23 cellular contexts compared by ENCODE assay signal in the genomic region with DNA sequence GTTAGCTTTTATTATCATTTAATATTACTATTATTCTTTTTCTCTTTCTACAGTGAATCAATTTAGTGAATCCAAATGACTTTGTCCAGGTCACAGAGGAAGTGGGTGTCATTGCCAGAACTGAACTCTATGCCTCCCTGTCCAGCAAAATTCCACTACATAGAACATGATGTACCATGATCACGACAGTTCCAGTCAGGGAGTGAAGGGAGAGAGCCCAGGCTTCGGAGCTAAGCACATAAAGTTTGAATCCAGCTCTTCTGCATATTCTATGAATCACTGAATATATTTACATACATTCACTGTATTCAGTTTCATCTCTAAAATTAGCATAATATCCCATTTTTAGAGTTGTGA. TPM values are rescaled to one million over a fixed set of nuclear protein-coding genes. Genes with fewer than 3 reads are reported as not detected.
DNase-seq lines count a peak whose midpoint lies in the region; ATAC-seq, FAIRE-seq and TF ChIP-seq lines count a peak whose summit lies in the region.
"Had no signal": no experiment of that assay in that cellular context is flagged by ENCODE, and none has a peak within 500 bp of the region (broad histone marks: within the 10 kb centered on the region; RNA-seq: fewer than 3 reads in every experiment).

No MANE protein-coding gene starts in this region.

- H3K27me3 ChIP-seq in liver (ENCODE audit: control insufficient read depth in 4 of 4, insufficient read depth in 4 of 4, low read length in 3 of 4) = no peaks in the 10 kb centered on the region
- no peaks in the 10 kb centered on the region; a peak in 1 of 5 replicates for H3K27me3 ChIP-seq in HepG2 (ENCODE audit: control insufficient read depth in 1 of 2, insufficient read depth in 2 of 2, low read length in 2 of 2)
- H3K27me3 ChIP-seq in right cardiac atrium (ENCODE audit: control insufficient read depth, insufficient read depth) = no peaks in the 10 kb centered on the region
- H3K27me3 ChIP-seq in H7 (ENCODE audit: control insufficient read depth, insufficient read depth, low read length) = peaks cover 3% of the 10 kb centered on the region
- H3K27me3 ChIP-seq: BLaER1 had no signal

- CTCF ChIA-PET in HepG2 (lab: Yijun Ruan, JAX; ENCODE audit: low intra/inter-chr PET ratio, low total read pairs) = no interaction called here

- H3K9me3 ChIP-seq in liver (ENCODE audit: control insufficient read depth in 4 of 4, low read length in 3 of 4) = no peaks in the 10 kb centered on the region
- no peaks in the 10 kb centered on the region for H3K9me3 ChIP-seq in HepG2 (ENCODE audit: low read length)
- no peaks in the 10 kb centered on the region for H3K9me3 ChIP-seq in right cardiac atrium (ENCODE audit: control insufficient read depth, low read length)
- H3K9me3 ChIP-seq: BLaER1 had no signal

- in situ Hi-C loops in HepG2 (cut with HindIII; ENCODE audit: extremely low pct_ligation_motif_present, low pct_unique_long_range_greater_than_20kb) = no loop called here

- no peak for TF ChIP-seq RAD21 in liver (IDR thresholded peaks at IDR 0.05)
- TF ChIP-seq RAD21 in HepG2 (CRISPR knock-in tag; IDR thresholded peaks at IDR 0.05) = no peak

- no peaks in the 10 kb centered on the region for H3K36me3 ChIP-seq in liver (ENCODE audit: control insufficient read depth in 4 of 4, insufficient read depth in 3 of 4, low read depth in 1 of 4, low read length in 3 of 4)
- no peaks in the 10 kb centered on the region for H3K36me3 ChIP-seq in HepG2 (replicated peaks in 1 of 2; ENCODE audit: control insufficient read depth in 1 of 2, insufficient read depth in 2 of 2, low read length in 2 of 2)
- H3K36me3 ChIP-seq in H7 (replicated peaks; ENCODE audit: control insufficient read depth, insufficient read depth, low read length) = no peaks in the 10 kb centered on the region
- H3K36me3 ChIP-seq: BLaER1 had no signal

- intact Hi-C loops in Right ventricle myocardium inferior (cut with DNase I) = no loop called here
- intact Hi-C loops in left cardiac atrium (cut with DNase I) = no loop called here
- intact Hi-C loops in HepG2 (cut with micrococcal nuclease; ENCODE audit: unreplicated experiment) = no loop called here
- intact Hi-C loops in right cardiac atrium (cut with DNase I) = no loop called here

- no peak overlapping the region for H3K27ac ChIP-seq in liver (ENCODE audit: low read depth in 1 of 2, low read length in 2 of 2)
- H3K27ac ChIP-seq in HepG2 (ENCODE audit: extremely low read length, insufficient read depth, low read length) = no peak overlapping the region
- no peak overlapping the region for H3K27ac ChIP-seq in right cardiac atrium (ENCODE audit: low read length)
- H3K27ac ChIP-seq: BLaER1, GM23248, HL-60 had no signal

- H3K9ac ChIP-seq in liver (ENCODE audit: low read depth in 1 of 2, low read length in 2 of 2) (no peak overlapping the region), HepG2 (ENCODE audit: insufficient read depth, low read depth, low read length) (no peak overlapping the region)
- H3K9ac ChIP-seq: BLaER1, GM23248 had no signal

- TF ChIP-seq EP300 in HepG2 (IDR thresholded peaks at IDR 0.05; ENCODE audit: low read depth in 2 of 2, low read length in 2 of 2) (no peak), HepG2 (CRISPR knock-in tag; IDR thresholded peaks at IDR 0.05; ENCODE audit: borderline replicate concordance) (no peak)

- TF ChIP-seq CTCF in liver (IDR thresholded peaks at IDR 0.05; ENCODE audit: low read depth, low read length, missing input control) (no peak), HepG2 (CRISPR knock-in tag; IDR thresholded peaks at IDR 0.05) (no peak)

- no peaks in the 10 kb centered on the region for H4K20me1 ChIP-seq in HepG2 (ENCODE audit: insufficient read depth, low read length)
- H4K20me1 ChIP-seq: BLaER1 had no signal

- H2AFZ ChIP-seq in HepG2 (ENCODE audit: low read length) = no peak overlapping the region
- H2AFZ ChIP-seq: GM23248 had no signal

- BruUV-seq in HepG2 (replicated peaks; lab: Mats Ljungman, UMichigan) = no TSS peak

- ATAC-seq in Right ventricle myocardium inferior (peak; percentile 78), left cardiac atrium (no peak), HepG2 (no peak), right cardiac atrium (peak; percentile 35 to 72)

- TF ChIP-seq POLR2A in HepG2 (IDR thresholded peaks at IDR 0.05; ENCODE audit: insufficient read depth in 1 of 2, low read depth in 2 of 2, low read length in 2 of 2) = no peak

- no peaks in the 10 kb centered on the region for H3K79me2 ChIP-seq in HepG2 (ENCODE audit: insufficient read depth, low read length)

- H3K4me3 ChIP-seq in liver (ENCODE audit: low read depth in 1 of 3, low read length in 3 of 3) (no peak overlapping the region), HepG2 (replicated peaks in 1 of 3; ENCODE audit: insufficient read depth in 1 of 3, low read depth in 2 of 3, low read length in 3 of 3) (no peak overlapping the region), right cardiac atrium (ENCODE audit: low read length) (no peak overlapping the region), H7 (ENCODE audit: insufficient read depth, low read depth, low read length) (no peak overlapping the region)
- H3K4me3 ChIP-seq: BLaER1, GM23248 had no signal

- no peak overlapping the region for H3K4me2 ChIP-seq in HepG2 (ENCODE audit: low read depth, low read length)
- H3K4me2 ChIP-seq: BLaER1 had no signal

- 65% methylated on average over 2 of the region's 2 CpGs for WGBS in liver
- 3% methylated on average over 2 of the region's 2 CpGs for WGBS in HepG2 (ENCODE audit: low lambda C conversion rate)
- WGBS in right cardiac atrium = 54% methylated on average over 2 of the region's 2 CpGs

- DNase-seq in Right ventricle myocardium inferior (ENCODE audit: missing footprints) (no peak), left cardiac atrium (no peak), HepG2 (ENCODE audit: low spot score) (no peak), right cardiac atrium (no peak), H7 (no peak), HuH-7 (ENCODE audit: low spot score) (no peak)
- DNase-seq: 8988T; CD4-positive, alpha-beta memory T cell; DMS79; GDM1; GM23248; HCEC 1CT had no signal

- FAIRE-seq in HepG2 (lab: Jason Lieb, UNC) = no peak
- FAIRE-seq: GM12892, GM18507 had no signal

- H3K4me1 ChIP-seq in liver (ENCODE audit: control insufficient read depth in 4 of 4, insufficient read depth in 4 of 4, low read length in 3 of 4) = no peaks in the 10 kb centered on the region
- no peaks in the 10 kb centered on the region for H3K4me1 ChIP-seq in HepG2 (ENCODE audit: insufficient read depth, low read length)
- H3K4me1 ChIP-seq in right cardiac atrium (ENCODE audit: control insufficient read depth, insufficient read depth, low read length) = no peaks in the 10 kb centered on the region
- H3K4me1 ChIP-seq: BLaER1 had no signal

- POLR2A ChIA-PET in HepG2 (lab: Yijun Ruan, JAX) = no interaction called here

TF ChIP-seq in liver, 16 proteins besides CTCF, POLR2A, EP300 and RAD21:
- TF ChIP-seq FOXA1 (IDR thresholded peaks at IDR 0.05) = no peak
- TF ChIP-seq NR2F2 (IDR thresholded peaks at IDR 0.05) = peak; percentile 29
- no peak for TF ChIP-seq FOXA2 (IDR thresholded peaks at IDR 0.05)
- TF ChIP-seq, protein P1, sequence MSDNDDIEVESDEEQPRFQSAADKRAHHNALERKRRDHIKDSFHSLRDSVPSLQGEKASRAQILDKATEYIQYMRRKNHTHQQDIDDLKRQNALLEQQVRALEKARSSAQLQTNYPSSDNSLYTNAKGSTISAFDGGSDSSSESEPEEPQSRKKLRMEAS (IDR thresholded peaks at IDR 0.05) = no peak
- TF ChIP-seq SP1 (IDR thresholded peaks at IDR 0.05) = no peak
- no peak for TF ChIP-seq HNF4G (IDR thresholded peaks at IDR 0.05)
- no peak for TF ChIP-seq YY1 (IDR thresholded peaks at IDR 0.05)

TF ChIP-seq in HepG2, 621 proteins besides CTCF, POLR2A, EP300 and RAD21 (continues in another document):
- TF ChIP-seq NFYC (CRISPR knock-in tag; IDR thresholded peaks at IDR 0.05) (no peak), YEATS4 (CRISPR knock-in tag; IDR thresholded peaks at IDR 0.05; ENCODE audit: borderline replicate concordance) (no peak), GLI4 (CRISPR knock-in tag; IDR thresholded peaks at IDR 0.05; ENCODE audit: borderline replicate concordance) (no peak), ZNF34 (CRISPR knock-in tag; IDR thresholded peaks at IDR 0.05; ENCODE audit: borderline replicate concordance) (no peak), TCF7L2 (IDR thresholded peaks at IDR 0.05; ENCODE audit: low read depth, low read length) (no peak)
- TF ChIP-seq, protein P2, sequence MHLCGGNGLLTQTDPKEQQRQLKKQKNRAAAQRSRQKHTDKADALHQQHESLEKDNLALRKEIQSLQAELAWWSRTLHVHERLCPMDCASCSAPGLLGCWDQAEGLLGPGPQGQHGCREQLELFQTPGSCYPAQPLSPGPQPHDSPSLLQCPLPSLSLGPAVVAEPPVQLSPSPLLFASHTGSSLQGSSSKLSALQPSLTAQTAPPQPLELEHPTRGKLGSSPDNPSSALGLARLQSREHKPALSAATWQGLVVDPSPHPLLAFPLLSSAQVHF (CRISPR knock-in tag; IDR thresholded peaks at IDR 0.05) = no peak

RNA-seq across cellular contexts. Expression of a gene that starts 17.4 kb away (rescaled TPM):
- not detected for total RNA-seq in Right ventricle myocardium inferior
- not detected for total RNA-seq in left cardiac atrium
- under 1 TPM; 0.23 to 0.50 TPM for total RNA-seq in liver
- under 1 TPM; 0.03 to 0.92 TPM for polyA plus RNA-seq in liver
- not detected in 2 replicates for total RNA-seq in HepG2 (2016; rRNA removed; fragmentation: Illumina TruSeq; extraction: Trizol)
- total RNA-seq in HepG2 (2016; cell fraction: cytosol; rRNA removed; fragmentation: Illumina TruSeq; extraction: Trizol; ENCODE audit: low read depth) = not detected in 2 replicates
- total RNA-seq in HepG2 (2016; cell fraction: insoluble cytoplasmic fraction; rRNA removed; fragmentation: Illumina TruSeq; extraction: Trizol) = not detected in 2 replicates
- total RNA-seq in HepG2 (2016; cell fraction: membrane; rRNA removed; fragmentation: Illumina TruSeq; extraction: Trizol) = not detected in 2 replicates
- total RNA-seq in HepG2 (2016; cell fraction: nucleus; rRNA removed; fragmentation: Illumina TruSeq; extraction: Trizol) = not detected in 2 replicates
- not detected in 2 replicates for polyA plus RNA-seq in HepG2 (2011; rRNA removed)
- not detected in 2 replicates for polyA plus RNA-seq in HepG2 (2011; cell fraction: cytosol; rRNA removed)
- not detected in 2 replicates for polyA plus RNA-seq in HepG2 (2011; cell fraction: nucleus; rRNA removed)
- polyA plus RNA-seq in HepG2 (2012) = not detected in 2 replicates
- not detected in 2 replicates for polyA plus RNA-seq in HepG2 (2016; cell fraction: cytosol; fragmentation: Illumina TruSeq; extraction: Trizol; ENCODE audit: low read depth)
- polyA plus RNA-seq in HepG2 (2016; cell fraction: insoluble cytoplasmic fraction; fragmentation: Illumina TruSeq; extraction: Trizol; ENCODE audit: low read depth) = not detected in 2 replicates
- not detected in 2 replicates for polyA plus RNA-seq in HepG2 (2016; cell fraction: membrane; fragmentation: Illumina TruSeq; extraction: Trizol; ENCODE audit: low read depth)
- polyA plus RNA-seq in HepG2 (2016; cell fraction: nucleus; fragmentation: Illumina TruSeq; extraction: Trizol; ENCODE audit: insufficient read depth, low read depth) = not detected in 2 replicates
- not detected in 2 replicates for polyA minus RNA-seq in HepG2 (2011; rRNA and poly(A)+ RNA removed; ENCODE audit: low replicate concordance)
- not detected in 2 replicates for polyA minus RNA-seq in HepG2 (2011; cell fraction: cytosol; rRNA and poly(A)+ RNA removed)
- polyA minus RNA-seq in HepG2 (2011; cell fraction: nucleus; rRNA and poly(A)+ RNA removed) = not detected in 2 replicates
- not detected for total RNA-seq in right cardiac atrium
- polyA plus RNA-seq in right cardiac atrium = not detected
- total RNA-seq in H7 (2014; rRNA removed; shearing (Covaris generic)) = not detected in 2 replicates
- total RNA-seq: A673; CD4-positive, alpha-beta memory T cell; Daoy; GM23248; H4; HT1080 had no signal
- polyA plus RNA-seq: AG04450, CD14-positive monocyte, GM23248 had no signal

Comparison
In these comparisons a context has a peak if more than half of its experiments do, and no peak if none do; other contexts are left out.
1. ATAC-seq: peak in Right ventricle myocardium inferior (single experiment) and right cardiac atrium (2 of 2); none in left cardiac atrium (0 of 2) and HepG2 (single experiment).